ENCODE assay signal across 1 cellular context in the genomic region with DNA sequence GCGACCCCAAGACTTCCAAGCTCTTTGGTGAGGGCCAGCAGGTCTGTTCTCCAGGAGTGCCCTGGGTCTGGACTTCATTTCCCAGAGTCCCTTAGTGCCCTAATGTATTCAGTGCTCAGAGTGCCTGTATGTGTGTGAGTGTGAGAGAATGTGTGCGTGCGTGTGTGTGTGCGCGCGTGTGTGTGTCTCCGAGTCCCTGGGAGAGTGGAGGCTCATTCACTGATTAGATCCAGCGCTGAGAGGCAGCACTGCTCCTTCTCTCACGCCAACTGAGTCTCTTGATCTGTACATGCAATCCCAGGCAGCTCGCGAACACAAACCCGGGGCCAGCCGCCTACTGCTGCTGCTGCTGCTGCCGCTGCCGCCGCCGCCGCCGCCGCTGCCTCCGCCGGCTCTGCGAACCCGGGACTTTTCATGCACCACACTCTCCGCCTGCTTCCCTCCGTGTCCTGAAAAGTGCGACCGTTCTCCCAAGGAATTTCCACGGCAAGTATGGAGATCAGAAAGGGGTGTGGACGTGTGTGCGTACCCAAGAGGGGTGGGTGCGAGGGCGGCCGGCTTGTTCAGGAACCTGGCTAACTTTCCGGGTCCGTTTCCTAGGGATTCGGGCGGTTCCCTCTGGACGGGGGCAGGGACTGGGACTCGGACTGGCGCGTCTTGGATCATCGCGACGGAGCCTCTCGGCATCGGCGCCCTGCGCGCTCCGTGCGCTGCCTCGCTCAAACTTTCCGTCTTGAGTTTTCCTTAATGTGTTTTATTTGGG.
A peak's percentile ranks its signal among the peaks of the same experiment; 100 is the strongest.
TF ChIP-seq lines count a peak whose summit lies in the region.

TSS of gene RNF220 (plus strand) at position 215 of the 763 bp plus-strand sequence.

TF ChIP-seq in HepG2, 621 proteins besides CTCF, POLR2A, EP300 and RAD21 (continued from another document and continues in another):
- TF ChIP-seq GMEB1 (CRISPR knock-in tag; IDR thresholded peaks at IDR 0.05; ENCODE audit: borderline replicate concordance) (no peak; the same call in 1 of the 2 replicates), ATRX (CRISPR knock-in tag; IDR thresholded peaks at IDR 0.05; ENCODE audit: borderline replicate concordance) (no peak), SMAD1 (CRISPR knock-in tag; IDR thresholded peaks at IDR 0.05; ENCODE audit: borderline replicate concordance, low read depth) (no peak), EHMT2 (IDR thresholded peaks at IDR 0.05; ENCODE audit: borderline replicate concordance, low read depth, low read length) (no peak), ZNF260 (CRISPR knock-in tag; IDR thresholded peaks at IDR 0.05; ENCODE audit: borderline replicate concordance, low read depth) (no peak), MYPOP (CRISPR knock-in tag; IDR thresholded peaks at IDR 0.05) (peak; percentile 50; the same call in 1 of the 2 replicates), NFKB2 (CRISPR knock-in tag; IDR thresholded peaks at IDR 0.05; ENCODE audit: borderline replicate concordance) (peak; percentile 32; the same call in 1 of the 2 replicates), SIN3B (IDR thresholded peaks at IDR 0.05; ENCODE audit: low read length) (no peak), ZSCAN25 (CRISPR knock-in tag; IDR thresholded peaks at IDR 0.05) (no peak), ZNF431 (CRISPR knock-in tag; IDR thresholded peaks at IDR 0.05; ENCODE audit: borderline replicate concordance, low read depth) (peak; percentile 37; the same call in 1 of the 2 replicates), KDM4B (CRISPR knock-in tag; IDR thresholded peaks at IDR 0.05) (no peak), ZNF205 (CRISPR knock-in tag; IDR thresholded peaks at IDR 0.05) (no peak), ZNF782 (CRISPR knock-in tag; IDR thresholded peaks at IDR 0.05; ENCODE audit: borderline replicate concordance) (peak; percentile 43; the same call in 1 of the 2 replicates), SNRNP70 (IDR thresholded peaks at IDR 0.05; ENCODE audit: low read depth, low read length) (no peak), SAFB2 (CRISPR knock-in tag; IDR thresholded peaks at IDR 0.05; ENCODE audit: borderline replicate concordance, low read depth) (0 out of 2 replicates have a peak, but pooled peaks have one; percentile 42), ZNF274 (CRISPR knock-in tag; IDR thresholded peaks at IDR 0.05) (no peak), POLR2AphosphoS2 (IDR thresholded peaks at IDR 0.05; ENCODE audit: low read depth, low read length) (no peak), TOPORS (CRISPR knock-in tag; IDR thresholded peaks at IDR 0.05) (no peak), PAF1 (CRISPR knock-in tag; IDR thresholded peaks at IDR 0.05) (no peak), ELF4 (CRISPR knock-in tag; IDR thresholded peaks at IDR 0.05; ENCODE audit: borderline replicate concordance) (peak; percentile 54; the same call in 1 of the 2 replicates), ZNF276 (CRISPR knock-in tag; IDR thresholded peaks at IDR 0.05; ENCODE audit: low read depth) (no peak), RERE (CRISPR knock-in tag; IDR thresholded peaks at IDR 0.05; ENCODE audit: low read depth) (no peak), ZNF282 (IDR thresholded peaks at IDR 0.05; ENCODE audit: partially characterized antibody) (no peak), ZNF772 (CRISPR knock-in tag; IDR thresholded peaks at IDR 0.05) (peak; percentile 66; the same call in 1 of the 2 replicates), KMT2B (CRISPR knock-in tag; IDR thresholded peaks at IDR 0.05) (peak; percentile 70), ZNF672 (CRISPR knock-in tag; IDR thresholded peaks at IDR 0.05) (no peak), GATAD1 (CRISPR knock-in tag; IDR thresholded peaks at IDR 0.05) (peak; percentile 56; the same call in 1 of the 2 replicates), MNT (IDR thresholded peaks at IDR 0.05) (no peak)
- TF ChIP-seq, protein P1, sequence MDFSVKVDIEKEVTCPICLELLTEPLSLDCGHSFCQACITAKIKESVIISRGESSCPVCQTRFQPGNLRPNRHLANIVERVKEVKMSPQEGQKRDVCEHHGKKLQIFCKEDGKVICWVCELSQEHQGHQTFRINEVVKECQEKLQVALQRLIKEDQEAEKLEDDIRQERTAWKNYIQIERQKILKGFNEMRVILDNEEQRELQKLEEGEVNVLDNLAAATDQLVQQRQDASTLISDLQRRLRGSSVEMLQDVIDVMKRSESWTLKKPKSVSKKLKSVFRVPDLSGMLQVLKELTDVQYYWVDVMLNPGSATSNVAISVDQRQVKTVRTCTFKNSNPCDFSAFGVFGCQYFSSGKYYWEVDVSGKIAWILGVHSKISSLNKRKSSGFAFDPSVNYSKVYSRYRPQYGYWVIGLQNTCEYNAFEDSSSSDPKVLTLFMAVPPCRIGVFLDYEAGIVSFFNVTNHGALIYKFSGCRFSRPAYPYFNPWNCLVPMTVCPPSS (IDR thresholded peaks at IDR 0.05), result no peak
- TF ChIP-seq, protein P2, sequence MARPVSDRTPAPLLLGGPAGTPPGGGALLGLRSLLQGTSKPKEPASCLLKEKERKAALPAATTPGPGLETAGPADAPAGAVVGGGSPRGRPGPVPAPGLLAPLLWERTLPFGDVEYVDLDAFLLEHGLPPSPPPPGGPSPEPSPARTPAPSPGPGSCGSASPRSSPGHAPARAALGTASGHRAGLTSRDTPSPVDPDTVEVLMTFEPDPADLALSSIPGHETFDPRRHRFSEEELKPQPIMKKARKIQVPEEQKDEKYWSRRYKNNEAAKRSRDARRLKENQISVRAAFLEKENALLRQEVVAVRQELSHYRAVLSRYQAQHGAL (CRISPR knock-in tag; IDR thresholded peaks at IDR 0.05; ENCODE audit: not compliant biosample characterization), result no peak
- TF ChIP-seq, protein P3, sequence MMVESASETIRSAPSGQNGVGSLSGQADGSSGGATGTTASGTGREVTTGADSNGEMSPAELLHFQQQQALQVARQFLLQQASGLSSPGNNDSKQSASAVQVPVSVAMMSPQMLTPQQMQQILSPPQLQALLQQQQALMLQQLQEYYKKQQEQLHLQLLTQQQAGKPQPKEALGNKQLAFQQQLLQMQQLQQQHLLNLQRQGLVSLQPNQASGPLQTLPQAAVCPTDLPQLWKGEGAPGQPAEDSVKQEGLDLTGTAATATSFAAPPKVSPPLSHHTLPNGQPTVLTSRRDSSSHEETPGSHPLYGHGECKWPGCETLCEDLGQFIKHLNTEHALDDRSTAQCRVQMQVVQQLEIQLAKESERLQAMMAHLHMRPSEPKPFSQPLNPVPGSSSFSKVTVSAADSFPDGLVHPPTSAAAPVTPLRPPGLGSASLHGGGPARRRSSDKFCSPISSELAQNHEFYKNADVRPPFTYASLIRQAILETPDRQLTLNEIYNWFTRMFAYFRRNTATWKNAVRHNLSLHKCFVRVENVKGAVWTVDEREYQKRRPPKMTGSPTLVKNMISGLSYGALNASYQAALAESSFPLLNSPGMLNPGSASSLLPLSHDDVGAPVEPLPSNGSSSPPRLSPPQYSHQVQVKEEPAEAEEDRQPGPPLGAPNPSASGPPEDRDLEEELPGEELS (CRISPR knock-in tag; IDR thresholded peaks at IDR 0.05), result peak; percentile 39; the same call in 1 of the 2 replicates
- TF ChIP-seq, protein P4, sequence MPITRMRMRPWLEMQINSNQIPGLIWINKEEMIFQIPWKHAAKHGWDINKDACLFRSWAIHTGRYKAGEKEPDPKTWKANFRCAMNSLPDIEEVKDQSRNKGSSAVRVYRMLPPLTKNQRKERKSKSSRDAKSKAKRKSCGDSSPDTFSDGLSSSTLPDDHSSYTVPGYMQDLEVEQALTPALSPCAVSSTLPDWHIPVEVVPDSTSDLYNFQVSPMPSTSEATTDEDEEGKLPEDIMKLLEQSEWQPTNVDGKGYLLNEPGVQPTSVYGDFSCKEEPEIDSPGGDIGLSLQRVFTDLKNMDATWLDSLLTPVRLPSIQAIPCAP (CRISPR knock-in tag; IDR thresholded peaks at IDR 0.05; ENCODE audit: low read depth), result no peak
- TF ChIP-seq, protein P5, sequence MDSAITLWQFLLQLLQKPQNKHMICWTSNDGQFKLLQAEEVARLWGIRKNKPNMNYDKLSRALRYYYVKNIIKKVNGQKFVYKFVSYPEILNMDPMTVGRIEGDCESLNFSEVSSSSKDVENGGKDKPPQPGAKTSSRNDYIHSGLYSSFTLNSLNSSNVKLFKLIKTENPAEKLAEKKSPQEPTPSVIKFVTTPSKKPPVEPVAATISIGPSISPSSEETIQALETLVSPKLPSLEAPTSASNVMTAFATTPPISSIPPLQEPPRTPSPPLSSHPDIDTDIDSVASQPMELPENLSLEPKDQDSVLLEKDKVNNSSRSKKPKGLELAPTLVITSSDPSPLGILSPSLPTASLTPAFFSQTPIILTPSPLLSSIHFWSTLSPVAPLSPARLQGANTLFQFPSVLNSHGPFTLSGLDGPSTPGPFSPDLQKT (CRISPR knock-in tag; IDR thresholded peaks at IDR 0.05; ENCODE audit: borderline replicate concordance), result no peak
- TF ChIP-seq, protein P6, sequence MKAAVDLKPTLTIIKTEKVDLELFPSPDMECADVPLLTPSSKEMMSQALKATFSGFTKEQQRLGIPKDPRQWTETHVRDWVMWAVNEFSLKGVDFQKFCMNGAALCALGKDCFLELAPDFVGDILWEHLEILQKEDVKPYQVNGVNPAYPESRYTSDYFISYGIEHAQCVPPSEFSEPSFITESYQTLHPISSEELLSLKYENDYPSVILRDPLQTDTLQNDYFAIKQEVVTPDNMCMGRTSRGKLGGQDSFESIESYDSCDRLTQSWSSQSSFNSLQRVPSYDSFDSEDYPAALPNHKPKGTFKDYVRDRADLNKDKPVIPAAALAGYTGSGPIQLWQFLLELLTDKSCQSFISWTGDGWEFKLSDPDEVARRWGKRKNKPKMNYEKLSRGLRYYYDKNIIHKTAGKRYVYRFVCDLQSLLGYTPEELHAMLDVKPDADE (CRISPR knock-in tag; IDR thresholded peaks at IDR 0.05), result peak; percentile 58; the same call in 1 of the 2 replicates
